18 cellular contexts compared by ENCODE assay signal in the genomic region with DNA sequence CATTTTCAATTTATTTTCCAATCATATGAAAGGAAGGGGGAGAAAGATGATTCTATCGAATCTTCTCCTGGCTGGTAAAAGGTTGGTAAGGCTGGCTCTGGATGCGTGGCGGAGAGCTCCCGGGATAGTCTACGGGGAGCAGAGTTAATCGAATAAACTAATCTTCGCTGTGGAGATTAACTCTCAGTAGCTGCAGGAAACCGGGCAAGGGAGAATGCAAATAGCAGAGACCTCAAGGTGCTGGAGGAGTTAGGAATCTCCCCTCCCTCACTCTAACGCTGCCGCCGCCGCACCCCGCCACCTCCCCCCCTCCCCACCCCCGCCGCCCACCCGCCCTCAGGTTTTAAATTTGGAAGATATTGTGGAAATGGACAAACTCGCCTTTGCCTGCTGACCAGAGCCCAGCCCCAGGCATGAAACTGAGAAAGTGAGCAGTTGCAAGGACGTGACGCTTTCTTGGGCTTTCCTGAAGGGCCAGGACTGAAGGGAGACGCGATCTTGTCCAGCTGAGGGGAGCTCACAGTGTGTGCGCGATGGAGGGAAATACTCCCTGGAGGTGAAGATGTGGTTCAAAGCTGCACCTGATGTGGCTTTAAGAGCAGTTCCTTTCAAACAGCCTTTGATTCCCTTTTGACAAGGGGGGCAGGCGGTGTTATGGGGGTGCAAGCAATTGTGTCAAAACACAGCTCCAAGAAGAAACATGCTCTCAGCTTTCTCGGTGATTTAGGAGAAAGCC.
"Had no signal": no experiment of that assay in that cellular context is flagged by ENCODE, and none has a peak within 500 bp of the region (broad histone marks: within the 10 kb centered on the region; RNA-seq: fewer than 3 reads in every experiment).

No MANE protein-coding gene starts in this region.

- H3K4me1 Mint-ChIP-seq: activated CD4-positive, alpha-beta T cell treated with anti-CD3 and anti-CD28 coated beads, Interleukin-2, amount 10 ng/mL, durations not matched to agents 7 days and 5 days; activated naive CD8-positive, alpha-beta T cell treated with anti-CD3 and anti-CD28 coated beads, Interleukin-2, amount 10 ng/mL, durations not matched to agents 7 days and 5 days; central memory CD8-positive, alpha-beta T cell; memory B cell; naive thymus-derived CD8-positive, alpha-beta T cell; stimulated activated memory B cell treated with anti-CD40 and anti-IgM and Interleukin-4, amounts not matched to agents 10 μg/mL and 1 μg/mL and 100 μg/mL, for 72 hours had no signal

- H3K9me3 ChIP-seq: right atrium auricular region, thyroid gland, uterus had no signal

- H3K27ac Mint-ChIP-seq: activated CD4-positive, alpha-beta T cell treated with anti-CD3 and anti-CD28 coated beads, Interleukin-2, amount 10 ng/mL, durations not matched to agents 7 days and 5 days; activated naive CD8-positive, alpha-beta T cell treated with anti-CD3 and anti-CD28 coated beads, Interleukin-2, amount 10 ng/mL, durations not matched to agents 7 days and 5 days; memory B cell; stimulated activated memory B cell treated with anti-CD40 and anti-IgM and Interleukin-4, amounts not matched to agents 10 μg/mL and 1 μg/mL and 100 μg/mL, for 72 hours had no signal

- H3K36me3 Mint-ChIP-seq: activated naive CD8-positive, alpha-beta T cell treated with anti-CD3 and anti-CD28 coated beads, Interleukin-2, amount 10 ng/mL, durations not matched to agents 7 days and 5 days; brain; memory B cell; stimulated activated memory B cell treated with anti-CD40 and anti-IgM and Interleukin-4, amounts not matched to agents 10 μg/mL and 1 μg/mL and 100 μg/mL, for 72 hours had no signal

- H3K4me1 ChIP-seq: heart left ventricle, right atrium auricular region, thyroid gland, uterus had no signal

- DNase-seq: activated CD4-positive, alpha-beta T cell treated with anti-CD3 and anti-CD28 coated beads, Interleukin-2, amount 10 ng/mL, durations not matched to agents 7 days and 5 days; activated CD8-positive, alpha-beta memory T cell treated with anti-CD3 and anti-CD28 coated beads for 24 hours; activated gamma-delta T cell treated with Interleukin-2 at 50 U/mL for 16 hours; activated naive CD8-positive, alpha-beta T cell treated with anti-CD3 and anti-CD28 coated beads, Interleukin-2, amount 10 ng/mL, durations not matched to agents 7 days and 5 days; effector CD4-positive, alpha-beta T cell; heart left ventricle; kidney; left ventricle myocardium superior; naive thymus-derived CD8-positive, alpha-beta T cell; stimulated activated CD4-positive, alpha-beta T cell treated with anti-CD3 and anti-CD28 coated beads, Interleukin-2, amount 100 ng/mL, for 48 hours; thyroid gland; uterus had no signal

- H3K36me3 ChIP-seq: heart left ventricle, right atrium auricular region, thyroid gland, uterus had no signal

- H3K27ac ChIP-seq: coronary artery, heart left ventricle, right atrium auricular region, thyroid gland, uterus had no signal

- H3K4me3 Mint-ChIP-seq: activated CD4-positive, alpha-beta T cell treated with anti-CD3 and anti-CD28 coated beads, Interleukin-2, amount 10 ng/mL, durations not matched to agents 7 days and 5 days; activated naive CD8-positive, alpha-beta T cell treated with anti-CD3 and anti-CD28 coated beads, Interleukin-2, amount 10 ng/mL, durations not matched to agents 7 days and 5 days; central memory CD8-positive, alpha-beta T cell; memory B cell; naive thymus-derived CD8-positive, alpha-beta T cell; stimulated activated memory B cell treated with anti-CD40 and anti-IgM and Interleukin-4, amounts not matched to agents 10 μg/mL and 1 μg/mL and 100 μg/mL, for 72 hours had no signal

- H3K4me3 ChIP-seq: coronary artery, right atrium auricular region, thyroid gland, uterus had no signal

- H3K27me3 ChIP-seq: right atrium auricular region, thyroid gland, uterus had no signal

- ATAC-seq: heart left ventricle; left ventricle myocardium superior; naive thymus-derived CD8-positive, alpha-beta T cell; stimulated activated memory B cell treated with anti-CD40 and anti-IgM and Interleukin-4, amounts not matched to agents 10 μg/mL and 1 μg/mL and 100 μg/mL, for 72 hours had no signal
